In the genomic region with DNA sequence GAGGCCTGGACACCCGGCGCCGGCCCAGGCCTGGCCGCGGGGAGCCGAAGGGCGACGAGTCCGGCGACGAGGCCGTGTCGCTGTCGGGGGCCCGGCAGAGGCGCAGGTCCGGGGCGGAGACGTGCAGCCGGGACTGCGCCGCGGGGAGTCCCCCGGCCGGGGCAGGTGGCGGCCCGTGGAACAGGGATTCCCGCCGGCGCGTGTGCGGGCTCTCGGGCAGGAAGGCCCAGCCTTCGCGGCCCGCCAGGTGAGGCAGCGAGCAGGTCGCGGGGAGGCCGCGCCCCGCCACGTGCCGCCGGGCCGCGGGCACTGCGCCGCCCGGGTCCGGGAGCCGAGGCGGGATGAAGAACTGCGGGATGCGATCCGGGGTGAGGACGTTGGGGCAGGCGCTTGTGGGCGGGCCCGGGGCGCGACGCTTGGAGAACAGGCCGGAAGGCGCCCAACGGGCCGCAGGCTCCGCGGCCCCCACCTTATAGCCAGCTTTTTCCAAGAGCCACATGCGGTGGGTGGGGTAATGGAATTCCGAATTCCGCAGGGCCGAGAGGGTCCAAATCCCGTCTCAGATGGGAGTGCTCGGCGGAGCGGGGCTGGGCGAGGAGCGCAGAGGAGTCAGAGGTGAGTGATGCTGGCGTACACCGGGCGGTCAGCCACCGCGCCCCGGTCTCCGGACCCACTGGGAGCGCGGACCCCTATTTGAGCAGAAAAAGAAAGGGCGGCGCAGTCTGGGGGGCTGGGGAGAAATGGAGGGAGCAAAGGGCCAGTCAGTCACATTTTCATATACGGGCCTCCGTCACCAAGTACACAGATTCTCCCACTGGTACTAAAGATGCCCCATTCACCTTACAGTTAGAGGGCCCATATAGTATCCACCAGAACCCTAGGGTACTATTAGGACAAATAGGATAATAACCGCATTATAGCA, we compare ENCODE assay signal across 9 cellular contexts. TPM values are rescaled to one million over a fixed set of nuclear protein-coding genes. Genes with fewer than 3 reads are reported as not detected.
DNase-seq lines count a peak whose midpoint lies in the region; ATAC-seq, FAIRE-seq and TF ChIP-seq lines count a peak whose summit lies in the region.
"Had no signal": no experiment of that assay in that cellular context is flagged by ENCODE, and none has a peak within 500 bp of the region (broad histone marks: within the 10 kb centered on the region; RNA-seq: fewer than 3 reads in every experiment).

No MANE protein-coding gene starts in this region.

- in situ Hi-C loops in gastrocnemius medialis (cut with MboI; ENCODE audit: low sequenced_read_pairs in 4 of 4), result loop anchor here (10.0 to 25.0 kb wide), 3 partner anchors 226 to 251 kb away; a partner anchor contains a TSS

- H3K27ac ChIP-seq in left ventricle myocardium inferior (replicated peaks) (no peak overlapping the region), gastrocnemius medialis (no peak overlapping the region)

- no peaks in the 10 kb centered on the region for H3K27me3 Mint-ChIP-seq in activated CD4-positive, alpha-beta memory T cell treated with anti-CD3 and anti-CD28 coated beads for 36 hours

- H3K4me3 ChIP-seq in left ventricle myocardium inferior (peak overlapping the region; percentile 68), gastrocnemius medialis (peak overlapping the region; percentile 15 to 56 (median 43))

- TF ChIP-seq CTCF in left ventricle myocardium inferior (IDR thresholded peaks at IDR 0.05; ENCODE audit: borderline replicate concordance) (no peak), gastrocnemius medialis (IDR thresholded peaks at IDR 0.05 in 4 of 5, conservative IDR thresholded peaks at IDR 0.05 in 1 of 5) (no peak)

- FAIRE-seq in GM18507 (lab: Jason Lieb, UNC) (no peak), RCC 7860 (lab: Jason Lieb, UNC) (no peak)
- FAIRE-seq: islet of Langerhans had no signal

- H3K4me1 ChIP-seq in left ventricle myocardium inferior (peaks cover 28% of the 10 kb centered on the region), gastrocnemius medialis (peaks cover 9 to 10% of the 10 kb centered on the region in 2 donors)

- ATAC-seq in gastrocnemius medialis, result no peak
- no peak for ATAC-seq in HG03565 (IDR thresholded peaks at IDR 0.05; ENCODE audit: unreplicated experiment)

- peaks cover 15% of the 10 kb centered on the region for H3K36me3 Mint-ChIP-seq in activated CD4-positive, alpha-beta memory T cell treated with anti-CD3 and anti-CD28 coated beads for 36 hours

- intact Hi-C loops in activated CD4-positive, alpha-beta memory T cell treated with anti-CD3 and anti-CD28 coated beads for 36 hours (cut with micrococcal nuclease), result loop anchor here (1.0 to 5.0 kb wide), 4 partner anchors 10 to 381 kb away; a partner anchor contains a TSS
- intact Hi-C loops in left ventricle myocardium inferior (cut with micrococcal nuclease) (no loop called here), gastrocnemius medialis (cut with DNase I; ENCODE audit: low total_unique reads) (loop anchor here (5.0 to 10.0 kb wide), 2 partner anchors 116 to 1796 kb away; a partner anchor contains a TSS)

- H3K36me3 ChIP-seq in left ventricle myocardium inferior (no peaks in the 10 kb centered on the region), gastrocnemius medialis (no peaks in the 10 kb centered on the region)

- peaks cover 52% of the 10 kb centered on the region for H3K4me1 Mint-ChIP-seq in activated CD4-positive, alpha-beta memory T cell treated with anti-CD3 and anti-CD28 coated beads for 36 hours (ENCODE audit: low read depth)

- H3K9me3 ChIP-seq in left ventricle myocardium inferior (replicated peaks) (no peaks in the 10 kb centered on the region), gastrocnemius medialis (no peaks in the 10 kb centered on the region)

- peak; percentile 23 for DNase-seq in GM18507 (ENCODE audit: extremely low spot score, insufficient read length, low read depth)
- DNase-seq in activated CD4-positive, alpha-beta memory T cell treated with anti-CD3 and anti-CD28 coated beads for 36 hours, result peak; percentile 48
- no peak for DNase-seq in left ventricle myocardium inferior
- no peak for DNase-seq in gastrocnemius medialis
- no peak for DNase-seq in NCI-H446 (lab: John Stamatoyannopoulos, UW)
- no peak for DNase-seq in RCC 7860 (ENCODE audit: low spot score)
- DNase-seq in RKO (ENCODE audit: low spot score), result no peak

- H3K27me3 ChIP-seq in left ventricle myocardium inferior (ENCODE audit: low read depth) (peaks cover 62% of the 10 kb centered on the region), gastrocnemius medialis (peaks cover 21 to 30% (median 26%) of the 10 kb centered on the region in 3 donors)

- CTCF ChIA-PET in activated CD4-positive, alpha-beta memory T cell treated with anti-CD3 and anti-CD28 coated beads for 36 hours (lab: Charles Lee), result interaction anchor here (1.2 to 4.8 kb wide), 4 partner anchors 8 to 245 kb away, joined by 4 to 36 read pairs (median 16); no protein-coding TSS in a partner anchor

- POLR2A ChIA-PET in activated CD4-positive, alpha-beta memory T cell treated with anti-CD3 and anti-CD28 coated beads for 36 hours (lab: Charles Lee), result interaction anchor here (0.7 to 2.8 kb wide), 14 partner anchors 8 to 76 kb away, joined by 3 to 7 read pairs (median 5); a partner anchor contains a TSS

- peak overlapping the region; percentile 89 for H3K4me3 Mint-ChIP-seq in activated CD4-positive, alpha-beta memory T cell treated with anti-CD3 and anti-CD28 coated beads for 36 hours

- no peaks in the 10 kb centered on the region for H3K9me3 Mint-ChIP-seq in activated CD4-positive, alpha-beta memory T cell treated with anti-CD3 and anti-CD28 coated beads for 36 hours

- no peak for TF ChIP-seq POLR2A in gastrocnemius medialis (IDR thresholded peaks at IDR 0.05)

- H3K27ac Mint-ChIP-seq in activated CD4-positive, alpha-beta memory T cell treated with anti-CD3 and anti-CD28 coated beads for 36 hours, result peak overlapping the region; percentile 91

RNA-seq across cellular contexts. Expression of a gene that starts 0.9 kb away (rescaled TPM):
- 1 to 10 TPM; 3.3 to 3.9 TPM for total RNA-seq in activated CD4-positive, alpha-beta memory T cell treated with anti-CD3 and anti-CD28 coated beads for 36 hours
- total RNA-seq in left ventricle myocardium inferior, result not detected
- not detected for total RNA-seq in gastrocnemius medialis

RNA-seq across cellular contexts. Expression of a gene that starts 7.2 kb away (rescaled TPM):
- 10 to 100 TPM in 1 of 2 experiments, 1 to 10 TPM in 1; 9.9 to 10.9 TPM for total RNA-seq in activated CD4-positive, alpha-beta memory T cell treated with anti-CD3 and anti-CD28 coated beads for 36 hours
- total RNA-seq in left ventricle myocardium inferior (10.3 TPM), gastrocnemius medialis (100 to 1,000 TPM in 3 of 4 donors, 10 to 100 TPM in 1; 61.3 to 251 (median 163) TPM)

RNA-seq across cellular contexts. Expression of a gene that starts 14.8 kb away (rescaled TPM):
- total RNA-seq in activated CD4-positive, alpha-beta memory T cell treated with anti-CD3 and anti-CD28 coated beads for 36 hours, result not detected
- total RNA-seq in left ventricle myocardium inferior, result not detected
- total RNA-seq in gastrocnemius medialis, result not detected

RNA-seq across cellular contexts. Expression of a gene that starts 33.5 kb away (rescaled TPM):
- under 1 TPM; 0.33 to 0.39 TPM for total RNA-seq in activated CD4-positive, alpha-beta memory T cell treated with anti-CD3 and anti-CD28 coated beads for 36 hours
- total RNA-seq in left ventricle myocardium inferior, result 0.77 TPM
- 10 to 100 TPM in 2 of 4 donors, 1 to 10 TPM in 2; 4.2 to 24.5 (median 14.3) TPM for total RNA-seq in gastrocnemius medialis

RNA-seq across cellular contexts. Expression of a gene that starts 48.5 kb away (rescaled TPM):
- 10 to 100 TPM; 30.6 to 32.4 TPM for total RNA-seq in activated CD4-positive, alpha-beta memory T cell treated with anti-CD3 and anti-CD28 coated beads for 36 hours
- total RNA-seq in left ventricle myocardium inferior (3.8 TPM), gastrocnemius medialis (1 to 10 TPM; 3.9 to 8.3 (median 4.6) TPM)

Comparison
In these comparisons a context has a peak if more than half of its experiments do, and no peak if none do; other contexts are left out.
1. DNase-seq: peak in GM18507 (single experiment) and activated CD4-positive, alpha-beta memory T cell treated with anti-CD3 and anti-CD28 coated beads for 36 hours (single experiment); none in left ventricle myocardium inferior (single experiment), gastrocnemius medialis (0 of 2), NCI-H446 (0 of 2), RCC 7860 (single experiment) and RKO (single experiment).